In the genomic region with DNA sequence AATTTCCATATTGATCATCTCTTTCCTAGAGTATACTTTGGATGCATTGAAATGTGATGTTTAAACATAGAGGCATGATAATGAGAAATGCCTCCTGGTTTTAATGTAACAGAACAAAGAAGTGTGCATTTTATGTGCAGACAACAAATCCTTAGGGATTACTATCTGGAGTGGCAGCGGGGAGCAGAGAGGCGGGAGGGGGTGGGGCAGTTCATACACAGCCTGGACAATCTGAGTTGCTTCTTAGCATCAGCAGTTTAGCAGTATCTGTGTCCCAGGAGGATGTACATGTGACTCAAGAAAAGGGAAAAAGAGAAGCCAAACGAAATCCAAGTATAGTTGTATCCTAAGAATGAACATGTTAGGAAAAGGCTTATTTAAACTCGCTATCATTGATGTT, we compare ENCODE assay signal across 19 cellular contexts.
A peak's percentile ranks its signal among the peaks of the same experiment; 100 is the strongest.
DNase-seq lines count a peak whose midpoint lies in the region; ATAC-seq and TF ChIP-seq lines count a peak whose summit lies in the region.
"Had no signal": no experiment of that assay in that cellular context is flagged by ENCODE, and none has a peak within 500 bp of the region (broad histone marks: within the 10 kb centered on the region; RNA-seq: fewer than 3 reads in every experiment).

No MANE protein-coding gene starts in this region.

- H4K20me1 ChIP-seq in osteoblast (ENCODE audit: insufficient read depth, low read length), result no peaks in the 10 kb centered on the region

- no peak overlapping the region for H3K4me2 ChIP-seq in osteoblast (ENCODE audit: insufficient read depth, low read length)

- no peak overlapping the region for H2AFZ ChIP-seq in osteoblast (ENCODE audit: low read length)

- no peak for ATAC-seq in GM18520 (IDR thresholded peaks at IDR 0.05; ENCODE audit: unreplicated experiment)
- no peak for ATAC-seq in GM21619 (IDR thresholded peaks at IDR 0.05; ENCODE audit: unreplicated experiment)
- ATAC-seq: activated CD4-positive, alpha-beta T cell treated with anti-CD3 and anti-CD28 coated beads for 36 hours; stimulated activated effector memory CD8-positive, alpha-beta T cell treated with anti-CD3 and anti-CD28 coated beads, Interleukin-12 subunit alpha, Interleukin-12 subunit beta, amount 100 ng/mL, for 72 hours had no signal

- CTCF ChIA-PET in HEK293T (lab: Yijun Ruan, JAX), result interaction anchor here (0.9 kb wide), 1 partner anchor 11 kb away, joined by 3 read pairs; no protein-coding TSS in a partner anchor

- no peak overlapping the region for H3K4me3 Mint-ChIP-seq in nephron
- no peak overlapping the region for H3K4me3 Mint-ChIP-seq in activated CD4-positive, alpha-beta T cell treated with anti-CD3 and anti-CD28 coated beads, Interleukin-2, amount 10 ng/mL, durations not matched to agents 24 days and 14 days
- H3K4me3 Mint-ChIP-seq: activated CD4-positive, alpha-beta T cell treated with anti-CD3 and anti-CD28 coated beads for 36 hours; naive B cell; stimulated activated effector memory CD8-positive, alpha-beta T cell treated with anti-CD3 and anti-CD28 coated beads, Interleukin-12 subunit alpha, Interleukin-12 subunit beta, amount 100 ng/mL, for 72 hours had no signal

- TF ChIP-seq EP300 in esophagus muscularis mucosa (IDR thresholded peaks at IDR 0.05), result no peak

- intact Hi-C loops in esophagus muscularis mucosa (cut with DNase I), result no loop called here
- intact Hi-C loops in activated CD4-positive, alpha-beta T cell treated with anti-CD3 and anti-CD28 coated beads, Interleukin-2, amount 10 ng/mL, durations not matched to agents 24 days and 14 days (cut with micrococcal nuclease), result no loop called here

- H3K27ac ChIP-seq in esophagus muscularis mucosa (replicated peaks in 1 of 4), result peak overlapping the region; percentile 28 to 57 (median 44)
- no peak overlapping the region for H3K27ac ChIP-seq in osteoblast (ENCODE audit: low read depth, low read length)
- H3K27ac ChIP-seq: SJCRH30 had no signal

- no peaks in the 10 kb centered on the region for H3K27me3 ChIP-seq in esophagus muscularis mucosa
- no peaks in the 10 kb centered on the region for H3K27me3 ChIP-seq in osteoblast (ENCODE audit: insufficient read depth, low read length)
- H3K27me3 ChIP-seq: SJCRH30 had no signal

- H3K9me3 Mint-ChIP-seq in nephron, result no peaks in the 10 kb centered on the region
- no peaks in the 10 kb centered on the region for H3K9me3 Mint-ChIP-seq in activated CD4-positive, alpha-beta T cell treated with anti-CD3 and anti-CD28 coated beads, Interleukin-2, amount 10 ng/mL, durations not matched to agents 24 days and 14 days
- H3K9me3 Mint-ChIP-seq: naive B cell; stimulated activated effector memory CD8-positive, alpha-beta T cell treated with anti-CD3 and anti-CD28 coated beads, Interleukin-12 subunit alpha, Interleukin-12 subunit beta, amount 100 ng/mL, for 72 hours had no signal

- H3K9me3 ChIP-seq in esophagus muscularis mucosa (no peaks in the 10 kb centered on the region), osteoblast (ENCODE audit: low read depth, low read length) (no peaks in the 10 kb centered on the region)
- H3K9me3 ChIP-seq: SJCRH30 had no signal

- H3K79me2 ChIP-seq in osteoblast (ENCODE audit: insufficient read depth, low read length), result no peaks in the 10 kb centered on the region

- POLR2A ChIA-PET in HEK293T (lab: Yijun Ruan, JAX), result no interaction called here

- peaks cover 3% of the 10 kb centered on the region for H3K36me3 Mint-ChIP-seq in nephron (ENCODE audit: low read depth)
- H3K36me3 Mint-ChIP-seq in activated CD4-positive, alpha-beta T cell treated with anti-CD3 and anti-CD28 coated beads, Interleukin-2, amount 10 ng/mL, durations not matched to agents 24 days and 14 days (ENCODE audit: low read depth), result peaks cover 2% of the 10 kb centered on the region
- H3K36me3 Mint-ChIP-seq: stimulated activated effector memory CD8-positive, alpha-beta T cell treated with anti-CD3 and anti-CD28 coated beads, Interleukin-12 subunit alpha, Interleukin-12 subunit beta, amount 100 ng/mL, for 72 hours had no signal

- no peaks in the 10 kb centered on the region for H3K27me3 Mint-ChIP-seq in nephron (ENCODE audit: low read depth)
- H3K27me3 Mint-ChIP-seq in activated CD4-positive, alpha-beta T cell treated with anti-CD3 and anti-CD28 coated beads, Interleukin-2, amount 10 ng/mL, durations not matched to agents 24 days and 14 days, result no peaks in the 10 kb centered on the region
- H3K27me3 Mint-ChIP-seq: activated CD4-positive, alpha-beta T cell treated with anti-CD3 and anti-CD28 coated beads for 36 hours; naive B cell; progenitor cell of endocrine pancreas had no signal

- peak; percentile 34 for DNase-seq in HEK293T (ENCODE audit: extremely low spot score)
- DNase-seq in NCI-H345 (lab: John Stamatoyannopoulos, UW), result peak; percentile 54
- DNase-seq in esophagus muscularis mucosa (ENCODE audit: extremely low spot score), result no peak
- DNase-seq in osteoblast (ENCODE audit: insufficient read length, low spot score, missing footprints), result no peak
- no peak for DNase-seq in activated CD4-positive, alpha-beta T cell treated with anti-CD3 and anti-CD28 coated beads, Interleukin-2, amount 10 ng/mL, durations not matched to agents 24 days and 14 days
- DNase-seq: activated CD4-positive, alpha-beta T cell treated with anti-CD3 and anti-CD28 coated beads for 36 hours; activated CD8-positive, alpha-beta memory T cell treated with anti-CD3 and anti-CD28 coated beads, Interleukin-2, amount 50 U/mL, for 4 hours; activated gamma-delta T cell; AML-193; anterior cingulate cortex; naive B cell; stimulated activated CD4-positive, alpha-beta T cell treated with anti-CD3 and anti-CD28 coated beads, Interleukin-12 subunit alpha, Interleukin-12 subunit beta, amount 100 ng/mL, for 4 hours; T1000 had no signal

- no peaks in the 10 kb centered on the region for H3K36me3 ChIP-seq in esophagus muscularis mucosa
- H3K36me3 ChIP-seq in osteoblast (ENCODE audit: insufficient read depth, low read length), result no peaks in the 10 kb centered on the region
- H3K36me3 ChIP-seq: SJCRH30 had no signal

- WGBS in esophagus muscularis mucosa, result 68% methylated on average over 4 of the region's 4 CpGs

- no peak for TF ChIP-seq POLR2A in esophagus muscularis mucosa (IDR thresholded peaks at IDR 0.05; ENCODE audit: low read depth)

- H3K4me1 Mint-ChIP-seq in nephron, result peaks cover 19% of the 10 kb centered on the region
- H3K4me1 Mint-ChIP-seq in activated CD4-positive, alpha-beta T cell treated with anti-CD3 and anti-CD28 coated beads, Interleukin-2, amount 10 ng/mL, durations not matched to agents 24 days and 14 days, result peaks cover 2% of the 10 kb centered on the region

- H3K4me3 ChIP-seq in esophagus muscularis mucosa, result no peak overlapping the region
- no peak overlapping the region for H3K4me3 ChIP-seq in osteoblast (ENCODE audit: insufficient read depth, low read length)
- H3K4me3 ChIP-seq: SJCRH30 had no signal

- H3K4me1 ChIP-seq in esophagus muscularis mucosa, result peaks cover 5 to 40% (median 26%) of the 10 kb centered on the region in 4 donors
- H3K4me1 ChIP-seq in osteoblast (ENCODE audit: insufficient read depth, low read length), result peaks cover 3% of the 10 kb centered on the region
- H3K4me1 ChIP-seq: SJCRH30 had no signal

- TF ChIP-seq CTCF in esophagus muscularis mucosa (IDR thresholded peaks at IDR 0.05) (no peak), nephron (IDR thresholded peaks at IDR 0.05; ENCODE audit: unreplicated experiment in 3 of 3) (no peak), osteoblast (IDR thresholded peaks at IDR 0.05; ENCODE audit: extremely low read depth, low read depth, low read length) (no peak)

- H3K27ac Mint-ChIP-seq in nephron, result peak overlapping the region; percentile 7 to 79 (median 62)
- no peak overlapping the region for H3K27ac Mint-ChIP-seq in activated CD4-positive, alpha-beta T cell treated with anti-CD3 and anti-CD28 coated beads, Interleukin-2, amount 10 ng/mL, durations not matched to agents 24 days and 14 days
- H3K27ac Mint-ChIP-seq: activated CD4-positive, alpha-beta T cell treated with anti-CD3 and anti-CD28 coated beads for 36 hours; stimulated activated effector memory CD8-positive, alpha-beta T cell treated with anti-CD3 and anti-CD28 coated beads, Interleukin-12 subunit alpha, Interleukin-12 subunit beta, amount 100 ng/mL, for 72 hours had no signal

TF ChIP-seq in HEK293T, 16 proteins besides CTCF, POLR2A, EP300 and RAD21:
- TF ChIP-seq CTBP1 (IDR thresholded peaks at IDR 0.05; ENCODE audit: borderline replicate concordance), result no peak
- TF ChIP-seq SP1 (IDR thresholded peaks at IDR 0.05), result no peak
- no peak for TF ChIP-seq ELF4 (IDR thresholded peaks at IDR 0.05)
- no peak for TF ChIP-seq FOXM1 (IDR thresholded peaks at IDR 0.05; ENCODE audit: borderline replicate concordance)
TF ChIP-seq in HEK293T: peak in this region for 0.

Comparison
In these comparisons a context has a peak if more than half of its experiments do, and no peak if none do; other contexts are left out.
1. DNase-seq: peak in HEK293T (single experiment) and NCI-H345 (single experiment); none in esophagus muscularis mucosa (single experiment), osteoblast (single experiment) and activated CD4-positive, alpha-beta T cell treated with anti-CD3 and anti-CD28 coated beads, Interleukin-2, amount 10 ng/mL, durations not matched to agents 24 days and 14 days (single experiment).